Comparison of ENCODE assay signal across 22 cellular contexts in the genomic region with DNA sequence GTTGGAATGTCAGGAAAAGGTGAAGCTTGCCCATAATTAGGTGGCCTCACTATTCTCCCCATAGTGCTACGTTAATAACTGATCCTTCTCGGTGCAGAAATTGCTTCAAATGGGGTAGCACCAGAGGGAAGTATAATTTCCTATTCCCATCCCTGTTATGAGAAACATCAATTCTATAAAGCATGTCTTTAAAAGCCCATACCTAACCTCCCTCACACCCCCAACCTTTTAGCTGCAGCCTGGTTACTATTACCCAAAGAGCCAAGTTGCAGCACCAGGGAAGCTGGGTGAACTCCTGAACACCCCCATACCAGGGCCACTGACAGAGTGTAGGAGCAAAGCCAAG. TPM values are rescaled to one million over a fixed set of nuclear protein-coding genes. Genes with fewer than 3 reads are reported as not detected.
A peak's percentile ranks its signal among the peaks of the same experiment; 100 is the strongest.
DNase-seq lines count a peak whose midpoint lies in the region; ATAC-seq and TF ChIP-seq lines count a peak whose summit lies in the region.
"Had no signal": no experiment of that assay in that cellular context is flagged by ENCODE, and none has a peak within 500 bp of the region (broad histone marks: within the 10 kb centered on the region; RNA-seq: fewer than 3 reads in every experiment).

No MANE protein-coding gene starts in this region.

- H3K4me3 ChIP-seq in PC-3 (ENCODE audit: low read length), result no peak overlapping the region
- H3K4me3 ChIP-seq in breast epithelium, result no peak overlapping the region
- no peak overlapping the region for H3K4me3 ChIP-seq in liver (ENCODE audit: low read depth in 1 of 3, low read length in 3 of 3)
- H3K4me3 ChIP-seq: GM23248, HAP-1 had no signal

- 66% methylated on average over 2 of the region's 2 CpGs for WGBS in liver

- H2AFZ ChIP-seq in PC-3 (ENCODE audit: low read length), result no peak overlapping the region
- H2AFZ ChIP-seq: GM23248 had no signal

- H3K4me1 ChIP-seq in PC-3 (ENCODE audit: insufficient read depth, low read length) (peaks cover 20% of the 10 kb centered on the region), breast epithelium (no peaks in the 10 kb centered on the region), liver (ENCODE audit: control insufficient read depth in 4 of 4, insufficient read depth in 4 of 4, low read length in 3 of 4) (peaks cover 7 to 22% (median 19%) of the 10 kb centered on the region in 4 donors)

- peaks cover 7% of the 10 kb centered on the region for H3K4me1 Mint-ChIP-seq in stimulated activated effector memory CD8-positive, alpha-beta T cell treated with anti-CD3 and anti-CD28 coated beads, Interleukin-12 subunit alpha, Interleukin-12 subunit beta, amount 100 ng/mL, for 72 hours
- peaks cover 17% of the 10 kb centered on the region for H3K4me1 Mint-ChIP-seq in activated naive CD4-positive, alpha-beta T cell treated with anti-CD3 and anti-CD28 coated beads, Interleukin-2, amount 10 ng/mL, durations not matched to agents 7 days and 5 days

- CTCF ChIA-PET in PC-3 (lab: Charles Lee), result no interaction called here
- CTCF ChIA-PET in activated naive CD4-positive, alpha-beta T cell treated with anti-CD3 and anti-CD28 coated beads, Interleukin-2, amount 10 ng/mL, durations not matched to agents 7 days and 5 days (lab: Charles Lee), result interaction anchor here (1.1 to 6.9 kb wide), 2 partner anchors 13 to 50 kb away, joined by 3 to 51 read pairs; no protein-coding TSS in a partner anchor

- H3K27ac Mint-ChIP-seq in stimulated activated effector memory CD8-positive, alpha-beta T cell treated with anti-CD3 and anti-CD28 coated beads, Interleukin-12 subunit alpha, Interleukin-12 subunit beta, amount 100 ng/mL, for 72 hours, result peak overlapping the region; percentile 60
- no peak overlapping the region for H3K27ac Mint-ChIP-seq in activated naive CD4-positive, alpha-beta T cell treated with anti-CD3 and anti-CD28 coated beads, Interleukin-2, amount 10 ng/mL, durations not matched to agents 7 days and 5 days
- H3K27ac Mint-ChIP-seq: CD4-positive, alpha-beta T cell had no signal

- H3K9me3 Mint-ChIP-seq in stimulated activated effector memory CD8-positive, alpha-beta T cell treated with anti-CD3 and anti-CD28 coated beads, Interleukin-12 subunit alpha, Interleukin-12 subunit beta, amount 100 ng/mL, for 72 hours, result no peaks in the 10 kb centered on the region
- H3K9me3 Mint-ChIP-seq in activated naive CD4-positive, alpha-beta T cell treated with anti-CD3 and anti-CD28 coated beads, Interleukin-2, amount 10 ng/mL, durations not matched to agents 7 days and 5 days, result no peaks in the 10 kb centered on the region
- H3K9me3 Mint-ChIP-seq: CD4-positive, alpha-beta T cell had no signal

- H3F3A ChIP-seq in PC-3 (ENCODE audit: low read length, unreplicated experiment), result no peaks in the 10 kb centered on the region

- H3K27ac ChIP-seq in PC-3 (ENCODE audit: low read length) (0 out of 2 replicates have a peak overlapping the region, but pooled peaks have one; percentile 13), breast epithelium (peak overlapping the region; percentile 67 to 79), liver (ENCODE audit: low read depth in 1 of 2, low read length in 2 of 2) (peak overlapping the region; percentile 76 to 89)
- H3K27ac ChIP-seq: GM23248, HL-60 had no signal

- no TSS peak for BruUV-seq in PC-3 (replicated peaks; lab: Mats Ljungman, UMichigan)

- H3K9me2 ChIP-seq in PC-3 (replicated peaks; ENCODE audit: low read length), result no peaks in the 10 kb centered on the region

- no peak overlapping the region for H3K4me2 ChIP-seq in PC-3 (ENCODE audit: low read length)

- H3K27me3 ChIP-seq in PC-3 (ENCODE audit: low read length) (no peaks in the 10 kb centered on the region), breast epithelium (no peaks in the 10 kb centered on the region), liver (ENCODE audit: control insufficient read depth in 4 of 4, insufficient read depth in 4 of 4, low read length in 3 of 4) (no peaks in the 10 kb centered on the region)

- H3K36me3 ChIP-seq in PC-3 (ENCODE audit: low read depth, low read length) (peaks cover 50% of the 10 kb centered on the region), breast epithelium (peaks cover 10% of the 10 kb centered on the region), liver (ENCODE audit: control insufficient read depth in 4 of 4, insufficient read depth in 3 of 4, low read depth in 1 of 4, low read length in 3 of 4) (peaks cover 16 to 65% (median 54%) of the 10 kb centered on the region in 4 donors)

- H3K4me3 Mint-ChIP-seq in stimulated activated effector memory CD8-positive, alpha-beta T cell treated with anti-CD3 and anti-CD28 coated beads, Interleukin-12 subunit alpha, Interleukin-12 subunit beta, amount 100 ng/mL, for 72 hours, result no peak overlapping the region
- no peak overlapping the region for H3K4me3 Mint-ChIP-seq in activated naive CD4-positive, alpha-beta T cell treated with anti-CD3 and anti-CD28 coated beads, Interleukin-2, amount 10 ng/mL, durations not matched to agents 7 days and 5 days
- H3K4me3 Mint-ChIP-seq: CD4-positive, alpha-beta T cell had no signal

- no peaks in the 10 kb centered on the region for H4K20me1 ChIP-seq in PC-3 (ENCODE audit: low read length)

- no peaks in the 10 kb centered on the region for H3K27me3 Mint-ChIP-seq in activated naive CD4-positive, alpha-beta T cell treated with anti-CD3 and anti-CD28 coated beads, Interleukin-2, amount 10 ng/mL, durations not matched to agents 7 days and 5 days
- H3K27me3 Mint-ChIP-seq: CD4-positive, alpha-beta T cell had no signal

- DNase-seq in PC-3 (no peak), breast epithelium (ENCODE audit: low spot score in 2 of 2) (no peak), NCI-H748 (lab: John Stamatoyannopoulos, UW; ENCODE audit: unreplicated experiment) (no peak)
- DNase-seq in stimulated activated effector memory CD8-positive, alpha-beta T cell treated with anti-CD3 and anti-CD28 coated beads, Interleukin-12 subunit alpha, Interleukin-12 subunit beta, amount 100 ng/mL, for 72 hours (ENCODE audit: low spot score in 2 of 2), result no peak
- no peak for DNase-seq in activated naive CD4-positive, alpha-beta T cell treated with anti-CD3 and anti-CD28 coated beads, Interleukin-2, amount 10 ng/mL, durations not matched to agents 7 days and 5 days
- no peak for DNase-seq in stimulated activated CD4-positive, alpha-beta T cell treated with anti-CD3 and anti-CD28 coated beads, Interleukin-15, amount 100 ng/mL, for 24 hours
- DNase-seq: CD4-positive, alpha-beta T cell; COR-L47; DMS79; GM23248; KBM-7; NCI-H1092 treated with DMSO at 0.1 percent for 48 hours; NCI-H2029 treated with DMSO at 0.1 percent for 48 hours; NCI-H345; NCI-H524; NCI-H82 had no signal

- no peak for TF ChIP-seq CTCF in PC-3 (conservative IDR thresholded peaks at IDR 0.05; ENCODE audit: low read depth, low read length)
- no peak for TF ChIP-seq CTCF in breast epithelium (IDR thresholded peaks at IDR 0.05)
- TF ChIP-seq CTCF in liver (IDR thresholded peaks at IDR 0.05; ENCODE audit: low read depth, low read length, missing input control), result no peak

- ATAC-seq in PC-3 (no peak), GM21717 (IDR thresholded peaks at IDR 0.05; ENCODE audit: unreplicated experiment) (no peak)
- no peak for ATAC-seq in stimulated activated effector memory CD8-positive, alpha-beta T cell treated with anti-CD3 and anti-CD28 coated beads, Interleukin-12 subunit alpha, Interleukin-12 subunit beta, amount 100 ng/mL, for 72 hours
- ATAC-seq: Right ventricle myocardium inferior had no signal

- peaks cover 80% of the 10 kb centered on the region for H3K36me3 Mint-ChIP-seq in stimulated activated effector memory CD8-positive, alpha-beta T cell treated with anti-CD3 and anti-CD28 coated beads, Interleukin-12 subunit alpha, Interleukin-12 subunit beta, amount 100 ng/mL, for 72 hours
- peaks cover 52% of the 10 kb centered on the region for H3K36me3 Mint-ChIP-seq in activated naive CD4-positive, alpha-beta T cell treated with anti-CD3 and anti-CD28 coated beads, Interleukin-2, amount 10 ng/mL, durations not matched to agents 7 days and 5 days

- H3K9me3 ChIP-seq in PC-3 (ENCODE audit: low read length), result no peaks in the 10 kb centered on the region
- no peaks in the 10 kb centered on the region for H3K9me3 ChIP-seq in breast epithelium
- H3K9me3 ChIP-seq in liver (ENCODE audit: control insufficient read depth in 4 of 4, low read length in 3 of 4), result no peaks in the 10 kb centered on the region
- H3K9me3 ChIP-seq: HAP-1 had no signal

- POLR2A ChIA-PET in PC-3 (lab: Charles Lee; ENCODE audit: unreplicated experiment), result no interaction called here

- no peaks in the 10 kb centered on the region for H3K79me2 ChIP-seq in PC-3 (ENCODE audit: low read length)

- TF ChIP-seq POLR2A in breast epithelium (IDR thresholded peaks at IDR 0.05), result no peak

- no peak for TF ChIP-seq RAD21 in liver (IDR thresholded peaks at IDR 0.05)

- intact Hi-C loops in PC-3 (cut with micrococcal nuclease) (no loop called here), breast epithelium (cut with DNase I; ENCODE audit: low total_unique reads) (no loop called here)

- H3K9ac ChIP-seq in PC-3 (ENCODE audit: low read length) (no peak overlapping the region), liver (ENCODE audit: low read depth in 1 of 2, low read length in 2 of 2) (no peak overlapping the region)
- H3K9ac ChIP-seq: GM23248 had no signal

TF ChIP-seq in liver, 16 proteins besides CTCF, POLR2A, EP300 and RAD21 (continues in another document):
- TF ChIP-seq YY1 (IDR thresholded peaks at IDR 0.05) (no peak), TAF1 (conservative IDR thresholded peaks at IDR 0.05) (no peak), FOXA1 (IDR thresholded peaks at IDR 0.05) (no peak), JUND (IDR thresholded peaks at IDR 0.05) (no peak)
- TF ChIP-seq, protein P1, sequence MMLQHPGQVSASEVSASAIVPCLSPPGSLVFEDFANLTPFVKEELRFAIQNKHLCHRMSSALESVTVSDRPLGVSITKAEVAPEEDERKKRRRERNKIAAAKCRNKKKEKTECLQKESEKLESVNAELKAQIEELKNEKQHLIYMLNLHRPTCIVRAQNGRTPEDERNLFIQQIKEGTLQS (IDR thresholded peaks at IDR 0.05), result no peak

RNA-seq across cellular contexts. Expression of a gene that starts 15.2 kb away (rescaled TPM):
- total RNA-seq in PC-3 (2014; rRNA removed), result 78.9 and 94.9 TPM in 2 replicates
- 100 to 1,000 TPM in 2 of 3 donors, 10 to 100 TPM in 1; 85.5 to 194 (median 174) TPM for total RNA-seq in breast epithelium
- 100 to 1,000 TPM in 1 of 2 donors, 10 to 100 TPM in 1; 36.7 to 242 TPM for total RNA-seq in liver
- polyA plus RNA-seq in liver, result 10 to 100 TPM; 22.3 to 26.0 TPM

RNA-seq across cellular contexts. Expression of a gene that starts 20.7 kb away (rescaled TPM):
- total RNA-seq in PC-3 (2014; rRNA removed) (0.18 TPM in 1 of 2 replicates, not detected in the other), breast epithelium (1 to 10 TPM in 2 of 3 donors, under 1 TPM in 1; 0.96 to 1.3 (median 1.2) TPM), liver (under 1 TPM; 0.08 to 0.14 TPM)
- polyA plus RNA-seq in liver, result under 1 TPM in 1 of 2 donors, not detected in 1; 0.11 TPM
- total RNA-seq: Right ventricle myocardium inferior, SK-MEL-5 had no signal
- polyA plus RNA-seq: GM23248 had no signal

RNA-seq across cellular contexts. Expression of a gene that starts 25.5 kb away (rescaled TPM):
- total RNA-seq in PC-3 (2014; rRNA removed), result 101 and 113 TPM in 2 replicates
- total RNA-seq in breast epithelium, result 10 to 100 TPM; 48.6 to 80.6 (median 71.4) TPM
- 10 to 100 TPM; 26.2 to 27.5 TPM for total RNA-seq in liver
- polyA plus RNA-seq in liver, result 10 to 100 TPM; 14.1 to 28.2 TPM

RNA-seq across cellular contexts. Expression of a gene that starts 32.2 kb away (rescaled TPM):
- 46.5 and 59.3 TPM in 2 replicates for total RNA-seq in PC-3 (2014; rRNA removed)
- 10 to 100 TPM; 70.1 to 97.5 (median 82.3) TPM for total RNA-seq in breast epithelium
- 10 to 100 TPM; 30.0 to 32.6 TPM for total RNA-seq in liver
- 10 to 100 TPM; 19.5 to 61.7 TPM for polyA plus RNA-seq in liver

RNA-seq across cellular contexts. Expression of a gene that starts 53.2 kb away (rescaled TPM):
- total RNA-seq in PC-3 (2014; rRNA removed), result 54.5 and 56.2 TPM in 2 replicates
- total RNA-seq in breast epithelium, result 10 to 100 TPM; 67.3 to 86.5 (median 68.3) TPM
- 10 to 100 TPM; 11.9 to 32.8 TPM for total RNA-seq in liver
- 1 to 10 TPM; 5.8 to 7.9 TPM for polyA plus RNA-seq in liver

Comparison
In these comparisons a context has a peak if more than half of its experiments do, and no peak if none do; other contexts are left out.
1. H3K27ac ChIP-seq: peak in every context shown above with its lines; median percentile 82 in liver; 73 in breast epithelium; 13 in PC-3.